In the genomic region with DNA sequence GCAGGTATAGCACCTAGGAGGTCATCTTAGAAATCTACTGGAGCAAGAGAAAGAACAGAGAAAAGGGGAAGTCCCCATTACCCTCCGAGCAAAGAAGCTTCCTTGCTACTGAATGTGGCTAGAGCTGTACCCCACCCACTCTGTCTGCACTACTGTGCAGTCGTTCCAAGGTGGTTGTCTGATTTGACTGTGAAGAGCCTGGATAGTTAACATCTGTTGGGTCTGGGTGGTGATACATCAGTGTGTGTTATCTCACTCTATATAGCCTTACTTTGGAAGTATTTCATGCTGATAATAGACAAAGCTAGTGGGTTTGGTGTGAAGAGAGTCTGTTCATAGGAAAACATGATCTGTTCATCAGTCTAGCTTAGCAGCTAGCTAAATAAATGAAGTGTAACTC, we compare ENCODE assay signal across 14 cellular contexts. TPM values are rescaled to one million over a fixed set of nuclear protein-coding genes. Genes with fewer than 3 reads are reported as not detected.
A peak's percentile ranks its signal among the peaks of the same experiment; 100 is the strongest.
DNase-seq lines count a peak whose midpoint lies in the region; ATAC-seq and TF ChIP-seq lines count a peak whose summit lies in the region.
"Not testable (repeated sequence)": the region's sequence is repeated elsewhere in the genome, so short reads cannot be mapped to it uniquely, and the experiment has no call there.
"Had no signal": no experiment of that assay in that cellular context is flagged by ENCODE, and none has a peak within 500 bp of the region (broad histone marks: within the 10 kb centered on the region; RNA-seq: fewer than 3 reads in every experiment).

No MANE protein-coding gene starts in this region.

- H3K4me1 Mint-ChIP-seq in T-helper 17 cell: peaks cover 22% of the 10 kb centered on the region
- peaks cover 36% of the 10 kb centered on the region for H3K4me1 Mint-ChIP-seq in activated T-cell treated with anti-CD3 and anti-CD28 coated beads, Interleukin-2, amount 50 U/mL, for 4 hours (ENCODE audit: low read depth)

- not testable (repeated sequence) for H3K9me3 ChIP-seq in T-helper 17 cell (ENCODE audit: control insufficient read depth, low read length, poor library complexity, severe bottlenecking); mucosa of descending colon

- intact Hi-C loops in mucosa of descending colon (cut with DNase I, micrococcal nuclease): not testable (repeated sequence)

- H3K4me3 ChIP-seq in mucosa of descending colon: not testable (repeated sequence)

- H3K4me1 ChIP-seq in mucosa of descending colon (ENCODE audit: low read depth): not testable (repeated sequence)

- TF ChIP-seq CTCF in mucosa of descending colon (IDR thresholded peaks at IDR 0.05): not testable (repeated sequence)

- H3K9me3 Mint-ChIP-seq in activated T-cell treated with anti-CD3 and anti-CD28 coated beads, Interleukin-2, amount 50 U/mL, for 4 hours: not testable (repeated sequence)

- H3K36me3 Mint-ChIP-seq in T-helper 17 cell (ENCODE audit: low read depth): peaks cover 13% of the 10 kb centered on the region
- H3K36me3 Mint-ChIP-seq in activated T-cell treated with anti-CD3 and anti-CD28 coated beads, Interleukin-2, amount 50 U/mL, for 4 hours (ENCODE audit: insufficient read depth): peaks cover 47% of the 10 kb centered on the region

- H3K27ac Mint-ChIP-seq in T-helper 17 cell: peak overlapping the region; percentile 83

- not testable (repeated sequence) for H3K27me3 Mint-ChIP-seq in T-helper 17 cell; activated T-cell treated with anti-CD3 and anti-CD28 coated beads, Interleukin-2, amount 50 U/mL, for 4 hours (ENCODE audit: low read depth)

- H3K36me3 ChIP-seq in mucosa of descending colon (ENCODE audit: low read depth): not testable (repeated sequence)

- ATAC-seq in GM18511 (IDR thresholded peaks at IDR 0.05; ENCODE audit: unreplicated experiment) (peak; percentile 94), GM21423 (IDR thresholded peaks at IDR 0.05; ENCODE audit: unreplicated experiment) (peak; percentile 73), HG02759 (IDR thresholded peaks at IDR 0.05; ENCODE audit: unreplicated experiment) (peak; percentile 71), HG03354 (IDR thresholded peaks at IDR 0.05; ENCODE audit: poor library complexity, severe bottlenecking, unreplicated experiment) (peak; percentile 49), T-helper 17 cell (peak; percentile 72), mucosa of descending colon (peak; percentile 44)
- ATAC-seq in activated T-cell treated with anti-CD3 and anti-CD28 coated beads, Interleukin-2, amount 50 U/mL, for 4 hours: peak; percentile 96 to 99

- not testable (repeated sequence) for DNase-seq in T-helper 17 cell; activated T-cell treated with anti-CD3 and anti-CD28 coated beads, Interleukin-2, amount 50 U/mL, for 4 hours; mucosa of descending colon

- not testable (repeated sequence) for H3K4me3 Mint-ChIP-seq in T-helper 17 cell; activated T-cell treated with anti-CD3 and anti-CD28 coated beads, Interleukin-2, amount 50 U/mL, for 4 hours

RNA-seq across cellular contexts. Expression of a gene that starts 23.8 kb away (rescaled TPM):
- total RNA-seq in T-helper 17 cell (not detected), mucosa of descending colon (under 1 TPM in 1 of 3 donors, not detected in 2; 0.47 TPM)
- not detected for total RNA-seq in activated T-cell treated with anti-CD3 and anti-CD28 coated beads, Interleukin-2, amount 50 U/mL, for 4 hours
- total RNA-seq: gastrocnemius medialis, GM23248, HepG2, lower lobe of right lung, M059J, osteoblast, RPMI7951 had no signal

Comparison
In these comparisons a context has a peak if more than half of its experiments do, and no peak if none do; other contexts are left out.
1. ATAC-seq: peak in every context shown above with its lines; median percentile 98 in activated T-cell treated with anti-CD3 and anti-CD28 coated beads, Interleukin-2, amount 50 U/mL, for 4 hours; 94 in GM18511; 73 in GM21423; 72 in T-helper 17 cell; 71 in HG02759; 49 in HG03354; 44 in mucosa of descending colon.